In genomic region chr3:16477054-16477453, GRCh38 we compare ENCODE assay signal across 16 cellular contexts. TPM values are rescaled to one million over a fixed set of nuclear protein-coding genes. Genes with fewer than 3 reads are reported as not detected.
DNase-seq lines count a peak whose midpoint lies in the region; ATAC-seq and TF ChIP-seq lines count a peak whose summit lies in the region.
"Had no signal": no experiment of that assay in that cellular context is flagged by ENCODE, and none has a peak within 500 bp of the region (broad histone marks: within the 10 kb centered on the region; RNA-seq: fewer than 3 reads in every experiment).

No MANE protein-coding gene starts in this region.

- ATAC-seq in activated naive CD4-positive, alpha-beta T cell treated with anti-CD3 and anti-CD28 coated beads, Interleukin-2, amount 50 U/mL, for 72 hours = no peak
- peak; percentile 40 for ATAC-seq in stimulated activated naive CD8-positive, alpha-beta T cell treated with anti-CD3 and anti-CD28 coated beads, Interleukin-15, amount 100 ng/mL, for 72 hours
- ATAC-seq in HG02885 (IDR thresholded peaks at IDR 0.05; ENCODE audit: poor library complexity, unreplicated experiment) = no peak
- ATAC-seq: WTC11 had no signal

- H3K36me3 Mint-ChIP-seq in activated naive CD4-positive, alpha-beta T cell treated with anti-CD3 and anti-CD28 coated beads, Interleukin-2, amount 50 U/mL, for 72 hours = peaks cover 45 to 82% of the 10 kb centered on the region in 2 donors

- peaks cover 69% of the 10 kb centered on the region for H3K4me1 Mint-ChIP-seq in stimulated activated naive CD8-positive, alpha-beta T cell treated with anti-CD3 and anti-CD28 coated beads, Interleukin-15, amount 100 ng/mL, for 72 hours

- H3K27ac Mint-ChIP-seq in activated naive CD4-positive, alpha-beta T cell treated with anti-CD3 and anti-CD28 coated beads, Interleukin-2, amount 50 U/mL, for 72 hours = peak overlapping the region; percentile 9 to 24
- peak overlapping the region; percentile 72 to 77 for H3K27ac Mint-ChIP-seq in stimulated activated naive CD8-positive, alpha-beta T cell treated with anti-CD3 and anti-CD28 coated beads, Interleukin-15, amount 100 ng/mL, for 72 hours
- H3K27ac Mint-ChIP-seq: WTC11 had no signal

- peak overlapping the region; percentile 32 to 46 for H3K4me3 Mint-ChIP-seq in stimulated activated naive CD8-positive, alpha-beta T cell treated with anti-CD3 and anti-CD28 coated beads, Interleukin-15, amount 100 ng/mL, for 72 hours
- H3K4me3 Mint-ChIP-seq: WTC11 had no signal

- no peak for TF ChIP-seq CTCF in epithelial cell of esophagus (IDR thresholded peaks at IDR 0.05; ENCODE audit: insufficient read depth, low read depth, low read length, missing control alignments)

- H3K4me3 ChIP-seq in epithelial cell of esophagus (ENCODE audit: low read length) = no peak overlapping the region
- H3K4me3 ChIP-seq: coronary artery, SJCRH30 had no signal

- H3K27me3 Mint-ChIP-seq in stimulated activated naive CD8-positive, alpha-beta T cell treated with anti-CD3 and anti-CD28 coated beads, Interleukin-15, amount 100 ng/mL, for 72 hours = no peaks in the 10 kb centered on the region
- H3K27me3 Mint-ChIP-seq: naive B cell had no signal

- no peak for DNase-seq in activated naive CD4-positive, alpha-beta T cell treated with anti-CD3 and anti-CD28 coated beads, Interleukin-2, amount 50 U/mL, for 72 hours (ENCODE audit: low spot score in 2 of 2)
- no peak for DNase-seq in activated naive CD4-positive, alpha-beta T cell (lab: John Stamatoyannopoulos, UW)
- DNase-seq in M059J (ENCODE audit: low read depth) (peak; percentile 25), epithelial cell of esophagus (ENCODE audit: low read depth) (peak; percentile 48), NCI-H1417 treated with DMSO at 0.1 percent for 48 hours (lab: John Stamatoyannopoulos, UW) (no peak), NCI-H1105 (lab: John Stamatoyannopoulos, UW) (no peak)
- DNase-seq in stimulated activated naive CD8-positive, alpha-beta T cell treated with anti-CD3 and anti-CD28 coated beads, Interleukin-15, amount 100 ng/mL, for 72 hours = no peak
- DNase-seq: activated gamma-delta T cell, foreskin melanocyte, kidney, naive B cell, NCI-H1092 had no signal

- no peaks in the 10 kb centered on the region for H3K9me3 Mint-ChIP-seq in activated naive CD4-positive, alpha-beta T cell treated with anti-CD3 and anti-CD28 coated beads, Interleukin-2, amount 50 U/mL, for 72 hours
- H3K9me3 Mint-ChIP-seq in stimulated activated naive CD8-positive, alpha-beta T cell treated with anti-CD3 and anti-CD28 coated beads, Interleukin-15, amount 100 ng/mL, for 72 hours = peaks cover 0 to 5% of the 10 kb centered on the region in 2 donors

RNA-seq across cellular contexts. Expression of gene RFTN1, which starts 36.4 kb away (rescaled TPM):
- 100 to 1,000 TPM in 1 of 2 donors, 10 to 100 TPM in 1; 94.3 to 111 TPM for total RNA-seq in activated naive CD4-positive, alpha-beta T cell treated with anti-CD3 and anti-CD28 coated beads, Interleukin-2, amount 50 U/mL, for 72 hours
- 26.4 and 39.3 TPM in 2 replicates for total RNA-seq in M059J (2014; rRNA removed; shearing (Covaris generic))

Comparison
In these comparisons a context has a peak if more than half of its experiments do, and no peak if none do; other contexts are left out.
1. DNase-seq: peak in M059J (single experiment) and epithelial cell of esophagus (single experiment); none in activated naive CD4-positive, alpha-beta T cell treated with anti-CD3 and anti-CD28 coated beads, Interleukin-2, amount 50 U/mL, for 72 hours (0 of 2), activated naive CD4-positive, alpha-beta T cell (0 of 4), stimulated activated naive CD8-positive, alpha-beta T cell treated with anti-CD3 and anti-CD28 coated beads, Interleukin-15, amount 100 ng/mL, for 72 hours (0 of 2), NCI-H1417 treated with DMSO at 0.1 percent for 48 hours (single experiment) and NCI-H1105 (single experiment).